ENCODE assay signal across 20 cellular contexts in the genomic region with DNA sequence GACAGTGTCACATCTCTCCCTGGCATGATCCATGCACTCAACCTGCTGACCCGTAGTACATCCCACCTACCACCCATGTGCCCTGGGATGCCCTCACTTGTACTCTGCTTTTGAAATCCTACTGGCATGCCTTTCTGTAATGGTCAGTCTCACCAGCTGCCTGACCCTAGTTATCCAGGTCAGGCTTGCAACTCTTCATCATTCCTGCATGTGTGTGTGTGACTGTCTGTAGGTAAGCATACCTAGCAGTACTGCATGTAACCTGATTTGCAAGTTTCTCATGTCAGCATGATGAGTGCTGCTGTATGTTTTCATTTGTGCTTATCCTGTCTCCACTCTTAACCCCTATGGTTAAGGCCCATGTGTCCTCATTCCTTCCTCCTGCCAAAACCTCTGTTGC.
"Had no signal": no experiment of that assay in that cellular context is flagged by ENCODE, and none has a peak within 500 bp of the region (broad histone marks: within the 10 kb centered on the region; RNA-seq: fewer than 3 reads in every experiment).

No MANE protein-coding gene starts in this region.

- H3K4me3 ChIP-seq: esophagus muscularis mucosa, gastrocnemius medialis, ovary, right atrium auricular region, sigmoid colon, skin epidermis, upper lobe of left lung, vagina had no signal

- ATAC-seq: gastrocnemius medialis; left lobe of liver; naive thymus-derived CD4-positive, alpha-beta T cell had no signal

- H3K27me3 ChIP-seq: esophagus muscularis mucosa, gastrocnemius medialis, ovary, right atrium auricular region, sigmoid colon, upper lobe of left lung, vagina had no signal

- FAIRE-seq: endometrium had no signal

- H3K9me3 ChIP-seq: esophagus muscularis mucosa, gastrocnemius medialis, ovary, right atrium auricular region, sigmoid colon, upper lobe of left lung, vagina had no signal

- H3K36me3 ChIP-seq: esophagus muscularis mucosa, gastrocnemius medialis, ovary, right atrium auricular region, sigmoid colon, upper lobe of left lung, vagina had no signal

- H3K9me3 Mint-ChIP-seq: neural crest cell had no signal

- H3K27ac ChIP-seq: epithelial cell of prostate, esophagus muscularis mucosa, gastrocnemius medialis, ovary, right atrium auricular region, sigmoid colon, skin epidermis, upper lobe of left lung, vagina had no signal

- DNase-seq: effector memory CD4-positive, alpha-beta T cell; gastrocnemius medialis; islet precursor cell; mammary epithelial cell; naive thymus-derived CD4-positive, alpha-beta T cell; nucleus accumbens; ovary; sigmoid colon; stimulated activated CD4-positive, alpha-beta T cell treated with anti-CD3 and anti-CD28 coated beads, Interleukin-2, amount 100 ng/mL, for 24 hours; stimulated activated CD4-positive, alpha-beta T cell treated with anti-CD3 and anti-CD28 coated beads, Interleukin-4, amount 100 ng/mL, for 4 hours; stimulated activated naive CD4-positive, alpha-beta T cell treated with Interleukin-2 at 50 U/mL for 16 hours; upper lobe of left lung had no signal

- H3K27ac Mint-ChIP-seq: naive thymus-derived CD4-positive, alpha-beta T cell had no signal

- H3K4me3 Mint-ChIP-seq: neural crest cell had no signal

- H3K4me1 ChIP-seq: esophagus muscularis mucosa, gastrocnemius medialis, vagina had no signal
